Comparison of ENCODE assay signal across 8 cellular contexts in the genomic region with DNA sequence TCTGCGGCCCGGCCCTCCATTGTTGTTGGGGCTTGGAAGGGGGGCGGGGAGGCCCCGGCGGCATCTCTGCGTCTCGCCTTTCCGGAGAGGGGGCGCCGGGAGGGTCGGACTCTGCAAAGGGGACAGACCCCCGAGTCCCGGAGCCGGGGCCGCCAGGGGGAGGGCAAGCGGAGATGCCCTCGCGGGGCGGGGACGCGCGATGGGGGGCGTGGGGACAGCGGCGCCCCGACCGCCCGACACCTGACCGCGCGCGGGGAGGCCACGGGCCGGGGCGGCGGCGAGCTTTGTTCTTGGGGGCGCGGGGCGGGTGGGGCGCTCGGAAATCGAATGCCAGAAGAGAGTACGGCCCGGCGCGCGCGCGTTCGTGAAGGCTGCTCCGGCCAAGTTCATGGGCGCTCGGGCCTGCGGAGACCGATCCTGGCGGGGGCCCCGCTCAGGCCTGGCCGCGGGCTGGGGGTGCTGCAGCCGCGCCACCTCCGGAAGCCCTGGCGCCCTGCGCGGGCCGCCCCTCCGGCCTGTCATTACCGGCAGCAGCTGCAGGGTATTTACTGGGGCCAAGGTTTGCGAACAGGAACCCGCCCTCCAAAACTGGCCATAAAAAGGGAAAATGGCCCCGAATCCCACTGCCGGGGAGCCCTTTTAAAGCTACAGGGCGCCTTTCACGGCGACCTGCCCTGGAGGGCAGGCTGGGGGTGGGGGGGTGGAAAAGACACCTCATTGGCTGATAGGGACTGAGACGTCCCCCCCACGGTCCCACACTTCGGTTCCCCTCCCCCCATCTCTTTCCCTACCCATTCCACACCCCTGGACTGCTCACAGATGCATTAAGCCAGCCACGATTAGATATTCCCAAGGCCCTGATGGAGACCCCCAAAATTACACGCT. TPM values are rescaled to one million over a fixed set of nuclear protein-coding genes. Genes with fewer than 3 reads are reported as not detected.
A peak's percentile ranks its signal among the peaks of the same experiment; 100 is the strongest.
DNase-seq lines count a peak whose midpoint lies in the region; ATAC-seq and TF ChIP-seq lines count a peak whose summit lies in the region.

No MANE protein-coding gene starts in this region.

- peak overlapping the region; percentile 29 for H3K27ac Mint-ChIP-seq in T-helper 17 cell

- H3K4me1 Mint-ChIP-seq in T-helper 17 cell: peaks cover 34% of the 10 kb centered on the region

- peaks cover 11% of the 10 kb centered on the region for H3K36me3 Mint-ChIP-seq in T-helper 17 cell (ENCODE audit: low read depth)

- H3K9me3 ChIP-seq in T-helper 17 cell (ENCODE audit: control insufficient read depth, low read length, poor library complexity, severe bottlenecking): no peaks in the 10 kb centered on the region

- no peak for TF ChIP-seq CTCF in fibroblast of pulmonary artery (IDR thresholded peaks at IDR 0.05; ENCODE audit: low read length, missing control alignments)
- TF ChIP-seq CTCF in retinal pigment epithelial cell (conservative IDR thresholded peaks at IDR 0.05; ENCODE audit: low read depth, low read length): no peak

- H3K4me3 Mint-ChIP-seq in T-helper 17 cell: peak overlapping the region; percentile 87

- H3K4me3 ChIP-seq in fibroblast of pulmonary artery (replicated peaks; ENCODE audit: low read depth, low read length) (peak overlapping the region; percentile 45), retinal pigment epithelial cell (ENCODE audit: low read length) (peak overlapping the region; percentile 64)

- no peak for ATAC-seq in T-helper 17 cell
- ATAC-seq in GM18519 (IDR thresholded peaks at IDR 0.05; ENCODE audit: low FRiP score, unreplicated experiment): no peak
- ATAC-seq in HG03039 (IDR thresholded peaks at IDR 0.05; ENCODE audit: unreplicated experiment): no peak
- no peak for ATAC-seq in HG03469 (IDR thresholded peaks at IDR 0.05; ENCODE audit: unreplicated experiment)

- H3K27me3 Mint-ChIP-seq in T-helper 17 cell: peaks cover 33% of the 10 kb centered on the region

- DNase-seq in NCI-H82 (lab: John Stamatoyannopoulos, UW) (peak; percentile 56), NCI-H82 treated with DMSO at 0.1 percent for 48 hours (lab: John Stamatoyannopoulos, UW; ENCODE audit: unreplicated experiment) (no peak), T-helper 17 cell (no peak), fibroblast of pulmonary artery (ENCODE audit: low read depth) (no peak), retinal pigment epithelial cell (ENCODE audit: low read depth) (no peak)

RNA-seq across cellular contexts. Expression of gene NANOS3, which starts 11.1 kb away (rescaled TPM):
- 1 to 10 TPM in 1 of 2 donors, under 1 TPM in 1; 0.60 to 2.6 TPM for total RNA-seq in T-helper 17 cell

RNA-seq across cellular contexts. Expression of gene BRME1, which starts 40.1 kb away (rescaled TPM):
- total RNA-seq in T-helper 17 cell: 1 to 10 TPM in 1 of 2 donors, under 1 TPM in 1; 0.82 to 1.7 TPM

RNA-seq across cellular contexts. Expression of gene CC2D1A, which starts 40.2 kb away (rescaled TPM):
- 10 to 100 TPM; 22.5 to 24.4 TPM for total RNA-seq in T-helper 17 cell
